Comparison of ENCODE assay signal across 31 cellular contexts in the genomic region with DNA sequence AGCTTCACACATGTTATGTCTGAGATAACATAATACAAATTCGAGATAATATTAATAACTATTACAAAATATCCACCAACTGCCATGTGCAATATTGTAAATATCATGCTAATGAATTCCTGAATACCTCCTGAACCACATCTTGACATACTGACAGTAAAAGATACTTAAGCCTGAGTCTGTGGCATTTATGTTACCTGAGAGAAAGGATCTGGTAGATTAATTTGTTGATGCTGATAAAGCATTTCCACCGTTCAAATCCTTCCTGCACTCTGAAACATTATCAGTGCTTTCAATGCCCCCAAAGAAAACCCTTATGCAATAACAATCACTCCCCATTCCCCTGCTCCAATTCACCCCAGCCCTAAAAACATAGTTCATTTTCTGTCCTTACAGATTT. TPM values are rescaled to one million over a fixed set of nuclear protein-coding genes. Genes with fewer than 3 reads are reported as not detected.
A peak's percentile ranks its signal among the peaks of the same experiment; 100 is the strongest.
DNase-seq lines count a peak whose midpoint lies in the region; FAIRE-seq and TF ChIP-seq lines count a peak whose summit lies in the region.
"Had no signal": no experiment of that assay in that cellular context is flagged by ENCODE, and none has a peak within 500 bp of the region (broad histone marks: within the 10 kb centered on the region; RNA-seq: fewer than 3 reads in every experiment).

No MANE protein-coding gene starts in this region.

- no peaks in the 10 kb centered on the region for H3F3A ChIP-seq in neural cell (ENCODE audit: insufficient read depth, low read length, poor library complexity, severe bottlenecking)

- H3K27ac ChIP-seq in neural cell (ENCODE audit: low read length) (peak overlapping the region; percentile 83), thyroid gland (no peak overlapping the region)
- H3K27ac ChIP-seq: 22Rv1; A549; BLaER1; BLaER1 treated with 17β-estradiol and CSF1 and Interleukin-3, amounts not matched to agents 10 nM and 100 nM; C4-2B had no signal

- no peak for TF ChIP-seq CTCF in D721Med (IDR thresholded peaks at IDR 0.05; ENCODE audit: insufficient read depth, missing control alignments)
- TF ChIP-seq CTCF in neural cell (IDR thresholded peaks at IDR 0.05; ENCODE audit: poor library complexity, severe bottlenecking): no peak
- TF ChIP-seq CTCF in thyroid gland (IDR thresholded peaks at IDR 0.05): no peak

- peak; percentile 69 for TF ChIP-seq EP300 in neural cell (conservative IDR thresholded peaks at IDR 0.05; ENCODE audit: poor library complexity, severe bottlenecking)

- H4K20me1 ChIP-seq in neural cell (ENCODE audit: insufficient read depth): no peaks in the 10 kb centered on the region
- H4K20me1 ChIP-seq: BLaER1; BLaER1 treated with 17β-estradiol and CSF1 and Interleukin-3, amounts not matched to agents 10 nM and 100 nM had no signal

- intact Hi-C loops in thyroid gland (cut with DNase I): no loop called here

- 76 to 84% methylated on average over 2 of the region's 2 CpGs for WGBS in thyroid gland, 2 donors

- H3K9ac ChIP-seq in neural cell (ENCODE audit: low read length): peak overlapping the region; percentile 17
- H3K9ac ChIP-seq: BLaER1; BLaER1 treated with 17β-estradiol and CSF1 and Interleukin-3, amounts not matched to agents 10 nM and 100 nM had no signal

- H3K4me2 ChIP-seq in neural cell (ENCODE audit: low read length): peak overlapping the region; percentile 42
- H3K4me2 ChIP-seq: A549; BLaER1; BLaER1 treated with 17β-estradiol and CSF1 and Interleukin-3, amounts not matched to agents 10 nM and 100 nM had no signal

- H3K4me3 ChIP-seq in neural cell (ENCODE audit: low read length): peak overlapping the region; percentile 1
- no peak overlapping the region for H3K4me3 ChIP-seq in thyroid gland (replicated peaks in 1 of 3)
- H3K4me3 ChIP-seq: A549; BLaER1; BLaER1 treated with 17β-estradiol and CSF1 and Interleukin-3, amounts not matched to agents 10 nM and 100 nM had no signal

- TF ChIP-seq POLR2A in thyroid gland (IDR thresholded peaks at IDR 0.05): no peak

- FAIRE-seq in D721Med (lab: Jason Lieb, UNC): peak; percentile 16
- FAIRE-seq: A549 had no signal

- H3K36me3 ChIP-seq in neural cell (ENCODE audit: insufficient read depth, low read length) (no peaks in the 10 kb centered on the region), thyroid gland (no peaks in the 10 kb centered on the region)
- H3K36me3 ChIP-seq: BE2C; BLaER1; BLaER1 treated with 17β-estradiol and CSF1 and Interleukin-3, amounts not matched to agents 10 nM and 100 nM had no signal

- H3K27me3 ChIP-seq in neural cell (ENCODE audit: insufficient read depth, low read depth, low read length) (no peaks in the 10 kb centered on the region), thyroid gland (no peaks in the 10 kb centered on the region)
- H3K27me3 ChIP-seq: BE2C; BLaER1; BLaER1 treated with 17β-estradiol and CSF1 and Interleukin-3, amounts not matched to agents 10 nM and 100 nM had no signal

- peak overlapping the region; percentile 11 for H2AFZ ChIP-seq in neural cell (ENCODE audit: low read depth, low read length)

- no peak for TF ChIP-seq RAD21 in neural cell (conservative IDR thresholded peaks at IDR 0.05)

- DNase-seq in D721Med (ENCODE audit: insufficient read length, low spot score) (no peak), thyroid gland (no peak), T-helper 1 cell (no peak)
- DNase-seq: 8988T; ACHN; AML-193; BE2C; C1 segment of cervical spinal cord; Caco-2; Calu3; CD4-positive, alpha-beta memory T cell; CD4-positive, alpha-beta T cell; CD4-positive, CD25-positive, alpha-beta regulatory T cell; CD8-positive, alpha-beta memory T cell; CD8-positive, alpha-beta T cell; COR-L47; DMS 273 treated with DMSO at 0.1 percent for 48 hours; DMS153; DMS53; DMS79; DMS79 treated with DMSO at 0.1 percent for 48 hours; DND-41; EL had no signal

- no peaks in the 10 kb centered on the region for H3K9me2 ChIP-seq in neural cell (ENCODE audit: insufficient read depth, low read length)

- no peaks in the 10 kb centered on the region for H3K4me1 ChIP-seq in thyroid gland
- H3K4me1 ChIP-seq: A549; BE2C; BLaER1; BLaER1 treated with 17β-estradiol and CSF1 and Interleukin-3, amounts not matched to agents 10 nM and 100 nM; Caco-2 had no signal

- no peaks in the 10 kb centered on the region for H3K79me2 ChIP-seq in neural cell (replicated peaks; ENCODE audit: insufficient read depth, low read length)

- no peaks in the 10 kb centered on the region for H3K9me3 ChIP-seq in neural cell (ENCODE audit: low read length)
- H3K9me3 ChIP-seq in thyroid gland: no peaks in the 10 kb centered on the region
- H3K9me3 ChIP-seq: A549; BE2C; BLaER1; BLaER1 treated with 17β-estradiol and CSF1 and Interleukin-3, amounts not matched to agents 10 nM and 100 nM; Caco-2 had no signal

TF ChIP-seq in neural cell, 6 proteins besides CTCF, POLR2A, EP300 and RAD21:
- TF ChIP-seq POLR2AphosphoS5 (IDR thresholded peaks at IDR 0.05) (peak; percentile 53), TAF1 (IDR thresholded peaks at IDR 0.05; ENCODE audit: low read depth) (no peak), MXI1 (conservative IDR thresholded peaks at IDR 0.05; ENCODE audit: poor library complexity, severe bottlenecking) (no peak)
- TF ChIP-seq, protein P1, sequence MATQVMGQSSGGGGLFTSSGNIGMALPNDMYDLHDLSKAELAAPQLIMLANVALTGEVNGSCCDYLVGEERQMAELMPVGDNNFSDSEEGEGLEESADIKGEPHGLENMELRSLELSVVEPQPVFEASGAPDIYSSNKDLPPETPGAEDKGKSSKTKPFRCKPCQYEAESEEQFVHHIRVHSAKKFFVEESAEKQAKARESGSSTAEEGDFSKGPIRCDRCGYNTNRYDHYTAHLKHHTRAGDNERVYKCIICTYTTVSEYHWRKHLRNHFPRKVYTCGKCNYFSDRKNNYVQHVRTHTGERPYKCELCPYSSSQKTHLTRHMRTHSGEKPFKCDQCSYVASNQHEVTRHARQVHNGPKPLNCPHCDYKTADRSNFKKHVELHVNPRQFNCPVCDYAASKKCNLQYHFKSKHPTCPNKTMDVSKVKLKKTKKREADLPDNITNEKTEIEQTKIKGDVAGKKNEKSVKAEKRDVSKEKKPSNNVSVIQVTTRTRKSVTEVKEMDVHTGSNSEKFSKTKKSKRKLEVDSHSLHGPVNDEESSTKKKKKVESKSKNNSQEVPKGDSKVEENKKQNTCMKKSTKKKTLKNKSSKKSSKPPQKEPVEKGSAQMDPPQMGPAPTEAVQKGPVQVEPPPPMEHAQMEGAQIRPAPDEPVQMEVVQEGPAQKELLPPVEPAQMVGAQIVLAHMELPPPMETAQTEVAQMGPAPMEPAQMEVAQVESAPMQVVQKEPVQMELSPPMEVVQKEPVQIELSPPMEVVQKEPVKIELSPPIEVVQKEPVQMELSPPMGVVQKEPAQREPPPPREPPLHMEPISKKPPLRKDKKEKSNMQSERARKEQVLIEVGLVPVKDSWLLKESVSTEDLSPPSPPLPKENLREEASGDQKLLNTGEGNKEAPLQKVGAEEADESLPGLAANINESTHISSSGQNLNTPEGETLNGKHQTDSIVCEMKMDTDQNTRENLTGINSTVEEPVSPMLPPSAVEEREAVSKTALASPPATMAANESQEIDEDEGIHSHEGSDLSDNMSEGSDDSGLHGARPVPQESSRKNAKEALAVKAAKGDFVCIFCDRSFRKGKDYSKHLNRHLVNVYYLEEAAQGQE (IDR thresholded peaks at IDR 0.05; ENCODE audit: borderline replicate concordance): no peak

RNA-seq across cellular contexts. Expression of gene ADGRA3, which starts 38.8 kb away (rescaled TPM):
- polyA plus RNA-seq in neural cell: 38.4 and 40.5 TPM in 2 replicates
- 91.2 and 91.8 TPM in 2 replicates for polyA minus RNA-seq in neural cell
- 100 to 1,000 TPM in 3 of 4 donors, 10 to 100 TPM in 1; 99.1 to 117 (median 109) TPM for total RNA-seq in thyroid gland
- total RNA-seq: B cell had no signal
- polyA plus RNA-seq: CD14-positive monocyte had no signal
